ENCODE assay signal across 8 cellular contexts in the genomic region with DNA sequence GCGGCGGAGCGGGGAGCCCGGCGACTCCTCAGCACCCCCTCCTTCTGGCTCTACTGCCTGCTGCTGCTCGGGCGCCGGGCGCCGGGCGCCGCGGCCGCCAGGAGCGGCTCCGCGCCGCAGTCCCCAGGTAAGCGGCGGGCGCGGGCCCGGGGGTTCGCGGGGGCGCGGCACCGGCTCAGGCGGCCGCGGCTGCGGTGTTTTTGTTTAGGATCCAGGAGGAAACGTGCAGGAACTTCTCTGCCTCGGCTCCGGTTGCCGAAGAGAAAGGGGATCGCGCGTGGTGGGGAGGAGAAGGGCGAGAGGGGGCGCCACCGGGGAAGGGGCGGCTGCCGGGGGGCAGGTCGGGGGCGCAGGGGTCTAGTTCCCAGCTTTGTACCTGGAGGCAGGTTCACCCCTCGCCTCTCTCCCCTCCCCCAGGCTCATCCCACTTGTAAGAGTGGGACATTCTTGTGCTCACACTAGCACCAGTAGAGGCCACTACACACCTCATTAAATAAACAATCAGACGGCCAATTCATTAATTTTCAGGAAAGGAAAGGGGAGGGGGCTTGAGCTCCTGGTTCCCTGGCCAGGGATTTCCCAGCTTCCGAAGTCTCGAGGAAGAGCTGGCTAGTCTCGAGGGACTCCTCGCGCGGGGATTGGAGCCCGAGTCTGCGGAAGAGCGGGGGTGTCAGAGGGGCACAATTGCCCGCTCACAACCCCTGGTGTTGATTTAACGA. TPM values are rescaled to one million over a fixed set of nuclear protein-coding genes. Genes with fewer than 3 reads are reported as not detected.
DNase-seq lines count a peak whose midpoint lies in the region; ATAC-seq and TF ChIP-seq lines count a peak whose summit lies in the region.

No MANE protein-coding gene starts in this region.

- H4K20me1 ChIP-seq in mammary epithelial cell (ENCODE audit: insufficient read depth, low read length) = no peaks in the 10 kb centered on the region

- peak; percentile 11 for TF ChIP-seq CTCF in NB4 (IDR thresholded peaks at IDR 0.05; ENCODE audit: low read depth, low read length)
- TF ChIP-seq CTCF in mammary epithelial cell (conservative IDR thresholded peaks at IDR 0.05 in 1 of 2, IDR thresholded peaks at IDR 0.05 in 1 of 2; ENCODE audit: extremely low read depth in 1 of 2, insufficient read depth in 1 of 2, low read depth in 1 of 2, low read length in 2 of 2) = peak in 1 of 2 donors; percentile 38

- DNase-seq in CD4-positive, alpha-beta memory T cell = peak in 4 of 5 donors; percentile 22 to 50 (median 27)
- DNase-seq in NB4 (ENCODE audit: low read depth) = peak; percentile 29
- DNase-seq in T-helper 2 cell = peak in 4 of 5 experiments; percentile 5 to 38 (median 14)
- DNase-seq in mammary epithelial cell = peak; percentile 25
- peak; percentile 63 for DNase-seq in iPS-NIHi7 (ENCODE audit: extremely low spot score)
- no peak for DNase-seq in KG1 (lab: John Stamatoyannopoulos, UW)

- peaks cover 0 to 7% of the 10 kb centered on the region in 2 donors for H3K36me3 Mint-ChIP-seq in CD4-positive, alpha-beta memory T cell

- peaks cover 9 to 14% (median 11%) of the 10 kb centered on the region in 4 donors for H3K4me1 Mint-ChIP-seq in CD4-positive, alpha-beta memory T cell

- H3K27ac ChIP-seq in CD4-positive, alpha-beta memory T cell (ENCODE audit: low read depth, low read length) = peak overlapping the region; percentile 56
- no peak overlapping the region for H3K27ac ChIP-seq in mammary epithelial cell (ENCODE audit: insufficient read depth, low read depth, low read length)

- H3K27me3 Mint-ChIP-seq in CD4-positive, alpha-beta memory T cell = peaks cover 0 to under 1% of the 10 kb centered on the region in 2 donors

- peak; percentile 30 for ATAC-seq in GM21447 (IDR thresholded peaks at IDR 0.05; ENCODE audit: unreplicated experiment)

- 7% methylated on average over 3 of the region's 59 CpGs for WGBS in mammary epithelial cell (ENCODE audit: low coverage, missing lambda C conversion rate)

- no TSS peak for BruUV-seq in mammary epithelial cell (replicated peaks; lab: Mats Ljungman, UMichigan)

- CTCF ChIA-PET in CD4-positive, alpha-beta memory T cell (lab: Charles Lee; ENCODE audit: partially characterized antibody) = interaction anchor here (1.0 to 2.4 kb wide), 4 partner anchors 10 to 331 kb away, joined by 3 to 8 read pairs (median 4); no protein-coding TSS in a partner anchor
- CTCF ChIA-PET in mammary epithelial cell (lab: Charles Lee; ENCODE audit: low non-redundant PET) = interaction anchor here (0.6 kb wide), 1 partner anchor 256 kb away, joined by 9 read pairs; no protein-coding TSS in a partner anchor

- H3K79me2 ChIP-seq in mammary epithelial cell (ENCODE audit: insufficient read depth, low read length) = no peaks in the 10 kb centered on the region

- intact Hi-C loops in CD4-positive, alpha-beta memory T cell (cut with micrococcal nuclease) = loop anchor here (1.0 to 5.0 kb wide), 6 partner anchors 28 to 936 kb away; partner anchors contain the start of genes ADPGK, BBS4, HIGD2B and MYO9A
- intact Hi-C loops in mammary epithelial cell (cut with micrococcal nuclease) = loop anchor here (2.0 kb wide), 2 partner anchors 28 to 54 kb away; no protein-coding TSS in a partner anchor

- peak overlapping the region; percentile 30 for H3K9ac ChIP-seq in mammary epithelial cell (ENCODE audit: insufficient read depth, low read length)
- H3K9ac ChIP-seq in skeletal muscle satellite cell (ENCODE audit: low read depth, low read length) = peak overlapping the region; percentile 72

- dilution Hi-C loops in mammary epithelial cell (cut with HindIII; ENCODE audit: low sequenced_read_pairs) = no loop called here

- H3K9me3 Mint-ChIP-seq in CD4-positive, alpha-beta memory T cell = no peaks in the 10 kb centered on the region

- H3K9me3 ChIP-seq in CD4-positive, alpha-beta memory T cell (ENCODE audit: control insufficient read depth in 1 of 2, low read length in 2 of 2) = no peaks in the 10 kb centered on the region
- H3K9me3 ChIP-seq in mammary epithelial cell (replicated peaks; ENCODE audit: insufficient read depth, low read length) (no peaks in the 10 kb centered on the region), skeletal muscle satellite cell (replicated peaks; ENCODE audit: low read length) (no peaks in the 10 kb centered on the region)

- peak overlapping the region; percentile 79 to 91 (median 88) for H3K4me3 Mint-ChIP-seq in CD4-positive, alpha-beta memory T cell

- H2AFZ ChIP-seq in mammary epithelial cell (ENCODE audit: low read depth, low read length) = peak overlapping the region; percentile 76

- H3K4me1 ChIP-seq in CD4-positive, alpha-beta memory T cell (ENCODE audit: insufficient read depth, low read length) = peaks cover 11% of the 10 kb centered on the region
- H3K4me1 ChIP-seq in mammary epithelial cell (ENCODE audit: insufficient read depth, low read length) (peaks cover 13% of the 10 kb centered on the region), skeletal muscle satellite cell (ENCODE audit: control insufficient read depth, insufficient read depth, low read length) (no peaks in the 10 kb centered on the region)

- no peak for TF ChIP-seq POLR2A in NB4 (IDR thresholded peaks at IDR 0.05; ENCODE audit: extremely low read depth, insufficient read length)

- no peaks in the 10 kb centered on the region for H3K27me3 ChIP-seq in CD4-positive, alpha-beta memory T cell (ENCODE audit: insufficient read depth, low read length)
- no peaks in the 10 kb centered on the region for H3K27me3 ChIP-seq in mammary epithelial cell (ENCODE audit: insufficient read depth, low read length)
- H3K27me3 ChIP-seq in skeletal muscle satellite cell (ENCODE audit: control insufficient read depth, insufficient read depth, low read length) = peaks cover 43% of the 10 kb centered on the region

- H3K27ac Mint-ChIP-seq in CD4-positive, alpha-beta memory T cell = peak overlapping the region; percentile 19 to 84 (median 56)

- POLR2A ChIA-PET in CD4-positive, alpha-beta memory T cell (lab: Charles Lee; ENCODE audit: partially characterized antibody) = interaction anchor here (0.5 to 1.3 kb wide), 3 partner anchors 26 to 303 kb away, joined by 3 to 5 read pairs (median 4); no protein-coding TSS in a partner anchor

- H3K4me3 ChIP-seq in CD4-positive, alpha-beta memory T cell (ENCODE audit: low read length in 2 of 2) = peak overlapping the region; percentile 31 to 62
- H3K4me3 ChIP-seq in NB4 (ENCODE audit: low read depth, low read length) = peak overlapping the region; percentile 21
- peak overlapping the region; percentile 72 to 97 (median 74) for H3K4me3 ChIP-seq in mammary epithelial cell (replicated peaks in 1 of 3; ENCODE audit: insufficient read depth in 1 of 3, low read depth in 2 of 3, low read length in 3 of 3)
- H3K4me3 ChIP-seq in skeletal muscle satellite cell (ENCODE audit: low read length) = peak overlapping the region; percentile 83

- no peaks in the 10 kb centered on the region for H3K36me3 ChIP-seq in CD4-positive, alpha-beta memory T cell (ENCODE audit: insufficient read depth, low read length)
- H3K36me3 ChIP-seq in mammary epithelial cell (ENCODE audit: insufficient read depth, low read length) (no peaks in the 10 kb centered on the region), skeletal muscle satellite cell (ENCODE audit: insufficient read depth, low read length) (no peaks in the 10 kb centered on the region)

- in situ Hi-C loops in mammary epithelial cell (cut with MboI; ENCODE audit: low sequenced_read_pairs in 2 of 2) = no loop called here

- H3K4me2 ChIP-seq in mammary epithelial cell (ENCODE audit: insufficient read depth, low read depth, low read length) (peak overlapping the region; percentile 83), skeletal muscle satellite cell (ENCODE audit: low read length) (peak overlapping the region; percentile 98)

RNA-seq across cellular contexts. Expression of gene NEO1, which starts 0.6 kb away (rescaled TPM):
- total RNA-seq in CD4-positive, alpha-beta memory T cell = 10 to 100 TPM; 11.3 to 15.7 TPM
- 1 to 10 TPM; 1.9 to 7.3 TPM for polyA plus RNA-seq in CD4-positive, alpha-beta memory T cell
- 10 to 100 TPM; 17.0 to 23.3 TPM for total RNA-seq in mammary epithelial cell
- 9.7 TPM for polyA plus RNA-seq in mammary epithelial cell
- 35.4 TPM for polyA minus RNA-seq in mammary epithelial cell
- total RNA-seq in skeletal muscle satellite cell (2012; rRNA removed) = 5.2 and 5.3 TPM in 2 replicates

Comparison
In these comparisons a context has a peak if more than half of its experiments do, and no peak if none do; other contexts are left out.
1. H3K4me3 ChIP-seq: peak in every context shown above with its lines; median percentile 83 in skeletal muscle satellite cell; 74 in mammary epithelial cell; 46 in CD4-positive, alpha-beta memory T cell; 21 in NB4.